ENCODE assay signal across 1 cellular context in the genomic region with DNA sequence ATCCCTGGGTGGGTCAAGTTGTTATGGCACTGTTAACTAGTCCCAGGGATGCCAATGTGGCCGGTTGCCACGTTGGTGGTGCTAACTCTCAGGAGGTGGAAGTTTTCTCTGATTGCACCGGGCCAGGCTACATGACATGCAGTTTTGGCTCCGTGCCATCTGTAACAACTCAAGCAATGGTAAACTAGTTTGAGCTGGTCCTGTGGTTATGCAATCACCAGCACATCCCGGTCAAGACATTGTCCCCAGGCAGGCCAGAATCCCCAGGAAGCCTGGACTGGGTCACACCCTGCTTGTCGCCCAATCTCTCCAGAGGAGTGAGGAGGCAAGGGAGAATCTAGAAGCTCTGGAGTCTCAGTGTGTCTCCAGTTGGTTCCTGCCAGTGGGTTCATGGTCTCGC.
TF ChIP-seq lines count a peak whose summit lies in the region.

No MANE protein-coding gene starts in this region.

TF ChIP-seq in SK-N-SH treated with all-trans-retinoic acid at 6 μM for 48 hours, 23 proteins besides CTCF, POLR2A, EP300 and RAD21 (continued from another document):
- TF ChIP-seq, protein P1, sequence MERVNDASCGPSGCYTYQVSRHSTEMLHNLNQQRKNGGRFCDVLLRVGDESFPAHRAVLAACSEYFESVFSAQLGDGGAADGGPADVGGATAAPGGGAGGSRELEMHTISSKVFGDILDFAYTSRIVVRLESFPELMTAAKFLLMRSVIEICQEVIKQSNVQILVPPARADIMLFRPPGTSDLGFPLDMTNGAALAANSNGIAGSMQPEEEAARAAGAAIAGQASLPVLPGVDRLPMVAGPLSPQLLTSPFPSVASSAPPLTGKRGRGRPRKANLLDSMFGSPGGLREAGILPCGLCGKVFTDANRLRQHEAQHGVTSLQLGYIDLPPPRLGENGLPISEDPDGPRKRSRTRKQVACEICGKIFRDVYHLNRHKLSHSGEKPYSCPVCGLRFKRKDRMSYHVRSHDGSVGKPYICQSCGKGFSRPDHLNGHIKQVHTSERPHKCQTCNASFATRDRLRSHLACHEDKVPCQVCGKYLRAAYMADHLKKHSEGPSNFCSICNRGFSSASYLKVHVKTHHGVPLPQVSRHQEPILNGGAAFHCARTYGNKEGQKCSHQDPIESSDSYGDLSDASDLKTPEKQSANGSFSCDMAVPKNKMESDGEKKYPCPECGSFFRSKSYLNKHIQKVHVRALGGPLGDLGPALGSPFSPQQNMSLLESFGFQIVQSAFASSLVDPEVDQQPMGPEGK (CRISPR knock-in tag; IDR thresholded peaks at IDR 0.05; ENCODE audit: borderline replicate concordance), result no peak
- TF ChIP-seq SNAI2 (CRISPR knock-in tag; IDR thresholded peaks at IDR 0.05), result no peak
- TF ChIP-seq, protein P2, sequence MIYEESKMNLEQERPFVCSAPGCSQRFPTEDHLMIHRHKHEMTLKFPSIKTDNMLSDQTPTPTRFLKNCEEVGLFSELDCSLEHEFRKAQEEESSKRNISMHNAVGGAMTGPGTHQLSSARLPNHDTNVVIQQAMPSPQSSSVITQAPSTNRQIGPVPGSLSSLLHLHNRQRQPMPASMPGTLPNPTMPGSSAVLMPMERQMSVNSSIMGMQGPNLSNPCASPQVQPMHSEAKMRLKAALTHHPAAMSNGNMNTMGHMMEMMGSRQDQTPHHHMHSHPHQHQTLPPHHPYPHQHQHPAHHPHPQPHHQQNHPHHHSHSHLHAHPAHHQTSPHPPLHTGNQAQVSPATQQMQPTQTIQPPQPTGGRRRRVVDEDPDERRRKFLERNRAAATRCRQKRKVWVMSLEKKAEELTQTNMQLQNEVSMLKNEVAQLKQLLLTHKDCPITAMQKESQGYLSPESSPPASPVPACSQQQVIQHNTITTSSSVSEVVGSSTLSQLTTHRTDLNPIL (CRISPR knock-in tag; IDR thresholded peaks at IDR 0.05; ENCODE audit: low read depth), result no peak
- no peak for TF ChIP-seq TCF4 (CRISPR knock-in tag; IDR thresholded peaks at IDR 0.05; ENCODE audit: borderline replicate concordance)
- no peak for TF ChIP-seq ESRRG (CRISPR knock-in tag; IDR thresholded peaks at IDR 0.05)
